15 cellular contexts compared by ENCODE assay signal in genomic region chr18:48918660-48919415, GRCh38. TPM values are rescaled to one million over a fixed set of nuclear protein-coding genes. Genes with fewer than 3 reads are reported as not detected.
DNase-seq lines count a peak whose midpoint lies in the region; ATAC-seq and TF ChIP-seq lines count a peak whose summit lies in the region.
"Had no signal": no experiment of that assay in that cellular context is flagged by ENCODE, and none has a peak within 500 bp of the region (broad histone marks: within the 10 kb centered on the region; RNA-seq: fewer than 3 reads in every experiment).

No MANE protein-coding gene starts in this region.

- no peak overlapping the region for H3K27ac Mint-ChIP-seq in GM23338
- H3K27ac Mint-ChIP-seq in WTC11, result 0 out of 2 replicates have a peak overlapping the region, but pooled peaks have one; percentile 42
- H3K27ac Mint-ChIP-seq: activated naive CD4-positive, alpha-beta T cell treated with anti-CD3 and anti-CD28 coated beads, Interleukin-2, amount 50 U/mL, for 24 hours had no signal

- no peak for TF ChIP-seq CTCF in 22Rv1 (IDR thresholded peaks at IDR 0.05)
- TF ChIP-seq CTCF in GM23338 (conservative IDR thresholded peaks at IDR 0.05; ENCODE audit: low read depth in 2 of 2), result 0 out of 4 replicates have a peak, but pooled peaks have one; percentile 8 to 10
- TF ChIP-seq CTCF in WTC11 (IDR thresholded peaks at IDR 0.05), result no peak
- TF ChIP-seq CTCF in GM13976 (IDR thresholded peaks at IDR 0.05; ENCODE audit: borderline replicate concordance, control extremely low read depth, extremely low read depth, insufficient read depth, missing control alignments), result no peak

- ATAC-seq in GM23338, result no peak
- ATAC-seq in WTC11, result no peak
- ATAC-seq in left lobe of liver, result peak; percentile 35

- no peak overlapping the region for H3K4me3 ChIP-seq in GM23338
- H3K4me3 ChIP-seq: right lobe of liver, stomach had no signal

- no peaks in the 10 kb centered on the region for H3K36me3 ChIP-seq in GM23338 (ENCODE audit: insufficient read depth)

- H3K4me3 Mint-ChIP-seq in GM23338 (no peak overlapping the region), WTC11 (no peak overlapping the region)
- H3K4me3 Mint-ChIP-seq: activated naive CD4-positive, alpha-beta T cell treated with anti-CD3 and anti-CD28 coated beads, Interleukin-2, amount 50 U/mL, for 24 hours had no signal

- H3K9me3 Mint-ChIP-seq in GM23338 (0 out of 3 replicates have a peak, but pooled peaks cover 3% of the 10 kb centered on the region), WTC11 (no peaks in the 10 kb centered on the region)
- H3K9me3 Mint-ChIP-seq: activated naive CD4-positive, alpha-beta T cell treated with anti-CD3 and anti-CD28 coated beads, Interleukin-2, amount 50 U/mL, for 24 hours had no signal

- in situ Hi-C loops in GM13976 (cut with MboI; ENCODE audit: low sequenced_read_pairs, unreplicated experiment), result no loop called here

- no peak for DNase-seq in GM23338 (ENCODE audit: low spot score)
- peak; percentile 1 for DNase-seq in WTC11 (ENCODE audit: low spot score)
- DNase-seq in left lobe of liver (ENCODE audit: low spot score), result no peak
- DNase-seq in AML-193 (lab: John Stamatoyannopoulos, UW), result no peak
- DNase-seq in SK-N-DZ (ENCODE audit: low spot score), result no peak
- no peak for DNase-seq in NCI-H82 treated with DMSO at 0.1 percent for 48 hours (lab: John Stamatoyannopoulos, UW; ENCODE audit: unreplicated experiment)
- no peak for DNase-seq in GM13976 (ENCODE audit: low spot score)
- DNase-seq: activated CD4-positive, alpha-beta T cell treated with anti-CD3 and anti-CD28 coated beads, Interleukin-2, amount 50 U/mL, for 1 hour; kidney; NCI-H1105 treated with DMSO at 0.1 percent for 48 hours; NCI-H526 treated with DMSO at 0.1 percent for 48 hours; stomach had no signal

- peak overlapping the region; percentile 36 for H3K27ac ChIP-seq in 22Rv1
- no peak overlapping the region for H3K27ac ChIP-seq in GM23338 (ENCODE audit: low read depth)
- H3K27ac ChIP-seq: right lobe of liver, stomach had no signal

- H3K4me1 Mint-ChIP-seq in GM23338 (peaks cover 42% of the 10 kb centered on the region), WTC11 (peaks cover 46% of the 10 kb centered on the region)

- no peak overlapping the region for H2AFZ ChIP-seq in GM23338

- H3F3A ChIP-seq in GM23338 (replicated peaks; ENCODE audit: low read depth), result peaks cover 19% of the 10 kb centered on the region

- no peak overlapping the region for H3K4me2 ChIP-seq in GM23338

- H3K27me3 Mint-ChIP-seq in GM23338 (ENCODE audit: insufficient read depth, low read depth, poor library complexity) (peaks cover 11% of the 10 kb centered on the region), WTC11 (ENCODE audit: low read depth) (no peaks in the 10 kb centered on the region)
- H3K27me3 Mint-ChIP-seq: activated naive CD4-positive, alpha-beta T cell treated with anti-CD3 and anti-CD28 coated beads, Interleukin-2, amount 50 U/mL, for 24 hours had no signal

- no peaks in the 10 kb centered on the region for H3K9me2 ChIP-seq in GM23338 (ENCODE audit: insufficient read depth)

- peaks cover 38% of the 10 kb centered on the region for H3K79me2 ChIP-seq in GM23338 (replicated peaks; ENCODE audit: insufficient read depth)

- peaks cover 28% of the 10 kb centered on the region for H4K20me1 ChIP-seq in GM23338 (replicated peaks; ENCODE audit: insufficient read depth)

- CTCF ChIA-PET in WTC11 (lab: Charles Lee), result no interaction called here

- H3K27me3 ChIP-seq in GM23338 (ENCODE audit: insufficient read depth), result no peaks in the 10 kb centered on the region
- H3K27me3 ChIP-seq: right lobe of liver, stomach had no signal

- POLR2A ChIA-PET in WTC11 (lab: Charles Lee), result no interaction called here

- H3K4me1 ChIP-seq in GM23338 (ENCODE audit: insufficient read depth), result peaks cover 25% of the 10 kb centered on the region; the same call in 1 of the 2 replicates

- H3K36me3 Mint-ChIP-seq in GM23338 (ENCODE audit: low read depth) (peaks cover 34% of the 10 kb centered on the region), WTC11 (peaks cover 20% of the 10 kb centered on the region)

TF ChIP-seq in GM23338, 12 proteins besides CTCF, POLR2A, EP300 and RAD21 (continues in another document):
- TF ChIP-seq CREB1 (CRISPR knock-in tag; IDR thresholded peaks at IDR 0.05; ENCODE audit: low read depth), result no peak
- no peak for TF ChIP-seq EZH2phosphoT487 (IDR thresholded peaks at IDR 0.05; ENCODE audit: unreplicated experiment)
- no peak for TF ChIP-seq STAT1 (IDR thresholded peaks at IDR 0.05; ENCODE audit: unreplicated experiment)
- TF ChIP-seq ZNF331 (CRISPR knock-in tag; IDR thresholded peaks at IDR 0.05; ENCODE audit: low read depth), result no peak
- no peak for TF ChIP-seq REST (IDR thresholded peaks at IDR 0.05; ENCODE audit: unreplicated experiment)

TF ChIP-seq in WTC11, 78 proteins besides CTCF, POLR2A, EP300 and RAD21 (continues in another document):
- no peak for TF ChIP-seq E2F4 (CRISPR knock-in tag; IDR thresholded peaks at IDR 0.05; ENCODE audit: borderline replicate concordance, low read depth)
- no peak for TF ChIP-seq CREB1 (CRISPR knock-in tag; IDR thresholded peaks at IDR 0.05)
- no peak for TF ChIP-seq CREM (CRISPR knock-in tag; IDR thresholded peaks at IDR 0.05)
- no peak for TF ChIP-seq MAX (CRISPR knock-in tag; IDR thresholded peaks at IDR 0.05)
- TF ChIP-seq NR2C2 (CRISPR knock-in tag; IDR thresholded peaks at IDR 0.05), result no peak
- no peak for TF ChIP-seq E2F1 (CRISPR knock-in tag; IDR thresholded peaks at IDR 0.05)
- no peak for TF ChIP-seq OVOL2 (CRISPR knock-in tag; IDR thresholded peaks at IDR 0.05; ENCODE audit: borderline replicate concordance)
- no peak for TF ChIP-seq NR1H2 (CRISPR knock-in tag; IDR thresholded peaks at IDR 0.05)
- no peak for TF ChIP-seq ZNF512 (CRISPR knock-in tag; IDR thresholded peaks at IDR 0.05; ENCODE audit: borderline replicate concordance)
- TF ChIP-seq ZNF416 (CRISPR knock-in tag; IDR thresholded peaks at IDR 0.05), result no peak
- TF ChIP-seq CBFB (CRISPR knock-in tag; IDR thresholded peaks at IDR 0.05; ENCODE audit: low read depth), result no peak
- no peak for TF ChIP-seq GABPB1 (CRISPR knock-in tag; IDR thresholded peaks at IDR 0.05)
- TF ChIP-seq ZNF281 (CRISPR knock-in tag; IDR thresholded peaks at IDR 0.05), result no peak

RNA-seq across cellular contexts. Expression of gene SMAD7, which starts 31.9 kb away (rescaled TPM):
- total RNA-seq in GM23338 (2014; rRNA removed; shearing (Covaris generic)), result 28.8 and 29.8 TPM in 2 replicates
- polyA plus RNA-seq in GM23338 (2016; fragmentation: Nextera tagmentation; extraction: Ambion mirVana), result 11.8 and 12.0 TPM in 2 replicates
- total RNA-seq in WTC11 (2021) (26.7 to 44.7 TPM (median 29.5 TPM) in 3 replicates), left lobe of liver (12.4 TPM)
- polyA plus RNA-seq in SK-N-DZ (2014; cell fraction: cytosol; rRNA removed), result 9.8 and 14.5 TPM in 2 replicates
- polyA plus RNA-seq in SK-N-DZ (2014; cell fraction: nucleus; rRNA removed), result 6.3 and 6.9 TPM in 2 replicates

Comparison
In these comparisons a context has a peak if more than half of its experiments do, and no peak if none do; other contexts are left out.
1. CTCF ChIP-seq: peak in GM23338 (2 of 2); none in 22Rv1 (single experiment), WTC11 (single experiment) and GM13976 (single experiment).